Comparison of ENCODE assay signal across 1 cellular context in the genomic region with DNA sequence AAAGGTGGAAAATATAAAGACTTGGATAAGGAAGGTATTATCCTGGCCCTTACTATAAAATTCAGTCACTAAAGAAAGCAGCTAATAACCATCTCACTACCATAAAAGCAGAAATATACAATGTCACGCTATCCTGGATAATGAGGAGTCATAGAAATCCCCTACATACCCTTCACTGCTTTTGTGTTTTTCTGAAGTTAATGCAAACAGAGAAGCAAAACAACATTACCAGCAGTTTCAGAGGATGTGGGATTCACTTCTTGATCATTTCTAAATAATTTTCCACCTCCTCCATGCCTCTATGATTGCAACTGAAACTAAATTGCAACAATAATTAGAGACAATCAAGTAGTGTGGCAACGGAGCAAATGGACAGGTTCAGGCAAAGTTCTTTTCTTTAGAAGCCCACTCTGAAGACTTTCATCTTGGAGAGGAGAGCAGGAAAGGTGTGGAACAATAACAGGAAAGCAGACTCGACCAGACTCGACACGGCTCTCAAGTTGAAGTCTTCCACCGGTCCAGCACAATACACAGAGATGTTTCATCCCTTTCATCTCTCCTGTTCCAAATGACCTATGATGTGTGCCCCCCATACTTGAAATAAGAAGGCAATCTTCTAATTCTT.
TF ChIP-seq lines count a peak whose summit lies in the region.

No MANE protein-coding gene starts in this region.

TF ChIP-seq in endothelial cell of umbilical vein, 7 proteins besides CTCF, POLR2A, EP300 and RAD21 (continued from another document):
- no peak for TF ChIP-seq EZH2 (IDR thresholded peaks at IDR 0.05; ENCODE audit: borderline replicate concordance, low read depth, low read length, severe bottlenecking)
- no peak for TF ChIP-seq MYC (IDR thresholded peaks at IDR 0.05; ENCODE audit: low read depth, low read length)
- no peak for TF ChIP-seq GATA2 (IDR thresholded peaks at IDR 0.05; ENCODE audit: insufficient read depth, insufficient read length, low read depth, low read length)
